30 cellular contexts compared by ENCODE assay signal in the genomic region with DNA sequence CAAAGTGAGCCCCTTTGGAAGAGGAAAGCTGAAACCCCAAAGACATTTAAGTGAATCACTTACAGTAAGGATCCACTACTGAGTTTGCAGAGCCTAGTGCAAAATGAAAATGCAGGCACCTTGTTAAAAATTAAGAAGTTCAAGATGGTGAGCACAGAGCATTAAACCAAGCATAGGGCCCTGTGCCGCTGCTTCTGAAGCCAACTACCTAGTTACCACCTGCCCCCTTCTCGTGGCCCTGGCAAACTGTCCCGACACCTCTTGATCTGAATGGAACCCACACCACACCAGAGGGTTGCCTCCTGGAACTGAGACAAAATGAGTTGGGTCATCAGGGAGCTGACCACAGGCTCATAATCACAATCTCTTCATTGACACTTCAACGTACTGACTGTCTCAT. TPM values are rescaled to one million over a fixed set of nuclear protein-coding genes. Genes with fewer than 3 reads are reported as not detected.
DNase-seq lines count a peak whose midpoint lies in the region; ATAC-seq and TF ChIP-seq lines count a peak whose summit lies in the region.
"Had no signal": no experiment of that assay in that cellular context is flagged by ENCODE, and none has a peak within 500 bp of the region (broad histone marks: within the 10 kb centered on the region; RNA-seq: fewer than 3 reads in every experiment).

No MANE protein-coding gene starts in this region.

- DNase-seq in CD8-positive, alpha-beta T cell: no peak
- no peak for DNase-seq in endodermal cell
- DNase-seq in psoas muscle: no peak
- DNase-seq in hepatocyte (ENCODE audit: low spot score): no peak
- no peak for DNase-seq in SIG-M5 (lab: John Stamatoyannopoulos, UW)
- DNase-seq: activated CD8-positive, alpha-beta memory T cell treated with anti-CD3 and anti-CD28 coated beads, Interleukin-2, amount 50 U/mL, for 4 hours; activated naive CD4-positive, alpha-beta T cell treated with anti-CD3 and anti-CD28 coated beads, Interleukin-2, amount 50 U/mL, for 16 hours; DMS 273 treated with DMSO at 0.1 percent for 48 hours; HCEC 1CT; NCI-H1092; NCI-H187; OCI-M1; pancreas; substantia nigra; trophoblast cell had no signal

- 93 to 100% methylated on average over 1 to 4 of the region's 4 CpGs for WGBS in endodermal cell (ENCODE audit: insufficient coverage in 1 of 2, insufficient read length in 1 of 2), 2 experiments
- 69 to 92% (median 76%) methylated on average over 4 of the region's 4 CpGs for WGBS in psoas muscle, 3 donors
- 95% methylated on average over 4 of the region's 4 CpGs for WGBS in hepatocyte (ENCODE audit: low lambda C conversion rate, missing lambda C conversion rate)

- no peak overlapping the region for H3K4me2 ChIP-seq in KMS-11
- H3K4me2 ChIP-seq in hepatocyte: no peak overlapping the region

- H3K4me1 Mint-ChIP-seq in CD8-positive, alpha-beta T cell (ENCODE audit: low read depth): peaks cover 57% of the 10 kb centered on the region
- peaks cover 19% of the 10 kb centered on the region for H3K4me1 Mint-ChIP-seq in endodermal cell

- H3K27me3 ChIP-seq in CD8-positive, alpha-beta T cell (ENCODE audit: insufficient read depth, low read length): no peaks in the 10 kb centered on the region
- H3K27me3 ChIP-seq in KMS-11 (ENCODE audit: insufficient read depth, low read depth) (no peaks in the 10 kb centered on the region), endodermal cell (ENCODE audit: control insufficient read depth, insufficient read depth, low read length, poor library complexity, severe bottlenecking) (no peaks in the 10 kb centered on the region), psoas muscle (ENCODE audit: insufficient read depth in 3 of 3, low read length in 2 of 3) (no peaks in the 10 kb centered on the region), hepatocyte (no peaks in the 10 kb centered on the region)
- H3K27me3 ChIP-seq: breast epithelium, pancreas had no signal

- peaks cover 29% of the 10 kb centered on the region for H3K4me1 ChIP-seq in CD8-positive, alpha-beta T cell (ENCODE audit: insufficient read depth, low read length)
- H3K4me1 ChIP-seq in KMS-11 (ENCODE audit: low read depth, poor library complexity, severe bottlenecking) (peaks cover 55% of the 10 kb centered on the region), endodermal cell (ENCODE audit: control insufficient read depth, insufficient read depth, low read length) (no peaks in the 10 kb centered on the region), psoas muscle (peaks cover 44% of the 10 kb centered on the region), hepatocyte (ENCODE audit: insufficient read depth) (no peaks in the 10 kb centered on the region)
- H3K4me1 ChIP-seq: breast epithelium, gastroesophageal sphincter, pancreas had no signal

- POLR2A ChIA-PET in CD8-positive, alpha-beta T cell (lab: Charles Lee): no interaction called here

- no peaks in the 10 kb centered on the region for H3K27me3 Mint-ChIP-seq in CD8-positive, alpha-beta T cell (ENCODE audit: low read depth)
- no peaks in the 10 kb centered on the region for H3K27me3 Mint-ChIP-seq in endodermal cell (ENCODE audit: insufficient read depth)
- H3K27me3 Mint-ChIP-seq: stimulated activated memory B cell treated with anti-CD40 and anti-IgM and Interleukin-4, amounts not matched to agents 10 μg/mL and 1 μg/mL and 100 μg/mL, for 72 hours had no signal

- H3K9ac ChIP-seq in KMS-11 (no peak overlapping the region), endodermal cell (ENCODE audit: extremely low read depth, low read length, poor library complexity, severe bottlenecking) (no peak overlapping the region)

- H3K4me3 ChIP-seq in CD8-positive, alpha-beta T cell (ENCODE audit: low read depth, low read length): no peak overlapping the region
- H3K4me3 ChIP-seq in KMS-11 (IDR thresholded peaks at IDR 0.05; ENCODE audit: insufficient read depth, low read depth, low read length) (no peak overlapping the region), endodermal cell (ENCODE audit: low read length) (no peak overlapping the region), psoas muscle (no peak overlapping the region), hepatocyte (no peak overlapping the region)
- H3K4me3 ChIP-seq: breast epithelium, gastroesophageal sphincter, lung, pancreas, SK-N-MC, skin epidermis had no signal

- H2AFZ ChIP-seq in KMS-11 (ENCODE audit: low read depth): no peak overlapping the region
- no peak overlapping the region for H2AFZ ChIP-seq in hepatocyte

- no peak for TF ChIP-seq CTCF in CD8-positive, alpha-beta T cell (IDR thresholded peaks at IDR 0.05)
- no peak for TF ChIP-seq CTCF in KMS-11 (conservative IDR thresholded peaks at IDR 0.05; ENCODE audit: low read depth, low read length)
- TF ChIP-seq CTCF in endodermal cell (conservative IDR thresholded peaks at IDR 0.05): no peak
- no peak for TF ChIP-seq CTCF in psoas muscle (IDR thresholded peaks at IDR 0.05)
- TF ChIP-seq CTCF in hepatocyte (IDR thresholded peaks at IDR 0.05; ENCODE audit: poor library complexity): no peak

- CTCF ChIA-PET in CD8-positive, alpha-beta T cell (lab: Charles Lee): interaction anchor here (3.0 to 6.3 kb wide), 3 partner anchors 12 to 52 kb away, joined by 11 to 56 read pairs (median 46); no protein-coding TSS in a partner anchor

- H3K9me3 Mint-ChIP-seq in CD8-positive, alpha-beta T cell: no peaks in the 10 kb centered on the region
- H3K9me3 Mint-ChIP-seq in endodermal cell: no peaks in the 10 kb centered on the region
- H3K9me3 Mint-ChIP-seq: stimulated activated memory B cell treated with anti-CD40 and anti-IgM and Interleukin-4, amounts not matched to agents 10 μg/mL and 1 μg/mL and 100 μg/mL, for 72 hours; T-helper 1 cell treated with Interleukin-12 subunit alpha and Interleukin-12 subunit beta and Interleukin-4 antibody, amounts not matched to agents 30 μg/mL and 1 μg/mL, for 36 hours had no signal

- no peak for ATAC-seq in CD8-positive, alpha-beta T cell
- ATAC-seq in psoas muscle (no peak), HG03460 (IDR thresholded peaks at IDR 0.05; ENCODE audit: unreplicated experiment) (no peak)
- ATAC-seq: gastroesophageal sphincter; HepG2; pancreas; stimulated activated memory B cell treated with anti-CD40 and anti-IgM and Interleukin-4, amounts not matched to agents 10 μg/mL and 1 μg/mL and 100 μg/mL, for 72 hours had no signal

- no peak overlapping the region for H3K4me3 Mint-ChIP-seq in CD8-positive, alpha-beta T cell
- H3K4me3 Mint-ChIP-seq in endodermal cell: no peak overlapping the region
- H3K4me3 Mint-ChIP-seq: stimulated activated memory B cell treated with anti-CD40 and anti-IgM and Interleukin-4, amounts not matched to agents 10 μg/mL and 1 μg/mL and 100 μg/mL, for 72 hours had no signal

- H3K36me3 ChIP-seq in CD8-positive, alpha-beta T cell (ENCODE audit: insufficient read depth, low read length): no peaks in the 10 kb centered on the region
- H3K36me3 ChIP-seq in KMS-11 (ENCODE audit: insufficient read depth) (no peaks in the 10 kb centered on the region), endodermal cell (ENCODE audit: control insufficient read depth, insufficient read depth, low read length) (peaks cover 65% of the 10 kb centered on the region), psoas muscle (ENCODE audit: insufficient read depth in 1 of 2, low read depth in 1 of 2) (peaks cover 3 to 87% of the 10 kb centered on the region in 2 donors), hepatocyte (replicated peaks; ENCODE audit: insufficient read depth, low read depth) (no peaks in the 10 kb centered on the region)
- H3K36me3 ChIP-seq: breast epithelium, gastroesophageal sphincter, pancreas had no signal

- H3K27ac ChIP-seq in CD8-positive, alpha-beta T cell (ENCODE audit: low read depth, low read length): no peak overlapping the region
- H3K27ac ChIP-seq in KMS-11 (peak overlapping the region; percentile 96), endodermal cell (ENCODE audit: low read depth, low read length) (no peak overlapping the region), psoas muscle (peak overlapping the region; percentile 82), hepatocyte (no peak overlapping the region)
- H3K27ac ChIP-seq: gastroesophageal sphincter, pancreas, SK-N-MC had no signal

- intact Hi-C loops in CD8-positive, alpha-beta T cell (cut with DNase I, micrococcal nuclease): loop anchor here in 1 of 2 experiments (2.0 kb wide), 1 partner anchor 24 kb away; no protein-coding TSS in a partner anchor
- intact Hi-C loops in psoas muscle (cut with DNase I): no loop called here

- H4K20me1 ChIP-seq in KMS-11 (ENCODE audit: insufficient read depth): no peaks in the 10 kb centered on the region
- no peaks in the 10 kb centered on the region for H4K20me1 ChIP-seq in hepatocyte (ENCODE audit: insufficient read depth, poor library complexity, severe bottlenecking)

- no peaks in the 10 kb centered on the region for H3K9me3 ChIP-seq in CD8-positive, alpha-beta T cell (ENCODE audit: low read length)
- no peaks in the 10 kb centered on the region for H3K9me3 ChIP-seq in endodermal cell (ENCODE audit: control insufficient read depth, low read length)
- no peaks in the 10 kb centered on the region for H3K9me3 ChIP-seq in psoas muscle
- no peaks in the 10 kb centered on the region for H3K9me3 ChIP-seq in hepatocyte (ENCODE audit: low read depth)
- H3K9me3 ChIP-seq: breast epithelium, gastroesophageal sphincter, pancreas had no signal

- no peaks in the 10 kb centered on the region for H3K79me2 ChIP-seq in KMS-11 (ENCODE audit: insufficient read depth, low read depth)
- H3K79me2 ChIP-seq in hepatocyte: no peaks in the 10 kb centered on the region

- no peaks in the 10 kb centered on the region for H3K9me2 ChIP-seq in hepatocyte (replicated peaks; ENCODE audit: insufficient read depth)

- no peaks in the 10 kb centered on the region for H3K36me3 Mint-ChIP-seq in CD8-positive, alpha-beta T cell
- peaks cover 67% of the 10 kb centered on the region for H3K36me3 Mint-ChIP-seq in endodermal cell (ENCODE audit: low read depth)
- H3K36me3 Mint-ChIP-seq: stimulated activated memory B cell treated with anti-CD40 and anti-IgM and Interleukin-4, amounts not matched to agents 10 μg/mL and 1 μg/mL and 100 μg/mL, for 72 hours had no signal

- H3K27ac Mint-ChIP-seq in CD8-positive, alpha-beta T cell: peak overlapping the region; percentile 53
- H3K27ac Mint-ChIP-seq in endodermal cell: peak overlapping the region; percentile 35
- H3K27ac Mint-ChIP-seq: T-helper 1 cell treated with Interleukin-12 subunit alpha and Interleukin-12 subunit beta and Interleukin-4 antibody, amounts not matched to agents 30 μg/mL and 1 μg/mL, for 36 hours had no signal

RNA-seq across cellular contexts. Expression of a gene that starts 25.6 kb away (rescaled TPM):
- total RNA-seq in CD8-positive, alpha-beta T cell: under 1 TPM; 0.33 to 0.75 TPM
- 10 to 100 TPM in 1 of 2 donors, 1 to 10 TPM in 1; 8.9 to 10.2 TPM for total RNA-seq in endodermal cell
- 1.1 TPM for polyA plus RNA-seq in endodermal cell (2013, experiment 1 of 2)
- polyA plus RNA-seq in endodermal cell (2013, experiment 2 of 2): 0.70 TPM
- 100 to 1,000 TPM in 1 of 4 donors, 10 to 100 TPM in 3; 65.1 to 160 (median 95.6) TPM for total RNA-seq in psoas muscle
- 10 to 100 TPM in 2 of 3 donors, 1 to 10 TPM in 1; 8.3 to 60.3 (median 57.9) TPM for polyA plus RNA-seq in psoas muscle
- total RNA-seq in hepatocyte: 0.28 and 0.60 TPM in 2 replicates
- 2.0 and 4.4 TPM in 2 replicates for polyA plus RNA-seq in hepatocyte
- total RNA-seq: NCI-H460 had no signal
- polyA plus RNA-seq: neural cell had no signal

RNA-seq across cellular contexts. Expression of a gene that starts 42.8 kb away (rescaled TPM):
- total RNA-seq in CD8-positive, alpha-beta T cell: not detected
- total RNA-seq in endodermal cell (not detected), psoas muscle (not detected), hepatocyte (0.64 and 2.0 TPM in 2 replicates)
- not detected for polyA plus RNA-seq in endodermal cell (2013, experiment 1 of 2)
- not detected for polyA plus RNA-seq in endodermal cell (2013, experiment 2 of 2)
- polyA plus RNA-seq in psoas muscle (under 1 TPM in 1 of 3 donors, not detected in 2; 0.01 TPM), hepatocyte (0.57 and 1.8 TPM in 2 replicates)
- total RNA-seq: breast epithelium, endothelial cell of umbilical vein, fibroblast of lung, gastroesophageal sphincter, lung, mucosa of gallbladder, NCI-H460, pancreas had no signal
- polyA plus RNA-seq: fibroblast of lung, HepG2, lung, neural cell, pancreas had no signal

Comparison
In these comparisons a context has a peak if more than half of its experiments do, and no peak if none do; other contexts are left out.
1. H3K27ac ChIP-seq: peak in KMS-11 (single experiment) and psoas muscle (single experiment); none in CD8-positive, alpha-beta T cell (single experiment), endodermal cell (single experiment) and hepatocyte (single experiment).
2. RNA of a gene that starts 25.6 kb away (total RNA-seq): 65.1 to 160 TPM in psoas muscle; 8.9 to 10.2 TPM in endodermal cell, 0.33 to 0.75 TPM in CD8-positive, alpha-beta T cell and 0.28 to 0.60 TPM in hepatocyte; every median in the first group is over 4 times any median in the second.